Comparison of ENCODE assay signal across 22 cellular contexts in genomic region chr21:40567511-40567910, GRCh38.
DNase-seq lines count a peak whose midpoint lies in the region; TF ChIP-seq lines count a peak whose summit lies in the region.
"Had no signal": no experiment of that assay in that cellular context is flagged by ENCODE, and none has a peak within 500 bp of the region (broad histone marks: within the 10 kb centered on the region; RNA-seq: fewer than 3 reads in every experiment).

No MANE protein-coding gene starts in this region.

- 47 to 52% methylated on average over 3 of the region's 3 CpGs for WGBS in thyroid gland, 2 donors

- H3K4me1 Mint-ChIP-seq in glutamatergic neuron (ENCODE audit: low read depth, unreplicated experiment), result peaks cover 33% of the 10 kb centered on the region
- H3K4me1 Mint-ChIP-seq: CD4-positive, CD25-positive, alpha-beta regulatory T cell; T-cell had no signal

- TF ChIP-seq CTCF in glutamatergic neuron (IDR thresholded peaks at IDR 0.05; ENCODE audit: partially characterized antibody, unreplicated experiment) (no peak), thyroid gland (IDR thresholded peaks at IDR 0.05) (no peak)

- peaks cover 2% of the 10 kb centered on the region for H3K27me3 Mint-ChIP-seq in glutamatergic neuron (ENCODE audit: unreplicated experiment)
- H3K27me3 Mint-ChIP-seq: CD4-positive, CD25-positive, alpha-beta regulatory T cell had no signal

- no peaks in the 10 kb centered on the region for H3K27me3 ChIP-seq in thyroid gland
- H3K27me3 ChIP-seq: MG63 had no signal

- no peaks in the 10 kb centered on the region for H3K36me3 ChIP-seq in thyroid gland
- H3K36me3 ChIP-seq: HAP-1, MG63 had no signal

- intact Hi-C loops in thyroid gland (cut with DNase I), result no loop called here

- no peak overlapping the region for H3K27ac ChIP-seq in thyroid gland
- no peak overlapping the region for H3K27ac ChIP-seq in caudate nucleus (ENCODE audit: low read depth, low read length)
- H3K27ac ChIP-seq: HL-60 had no signal

- no peaks in the 10 kb centered on the region for H3K9me3 ChIP-seq in thyroid gland
- H3K9me3 ChIP-seq: HAP-1, MG63 had no signal

- H3K4me3 Mint-ChIP-seq in glutamatergic neuron (ENCODE audit: unreplicated experiment), result no peak overlapping the region
- H3K4me3 Mint-ChIP-seq: CD4-positive, CD25-positive, alpha-beta regulatory T cell; GM23338; T-cell had no signal

- H3K4me3 ChIP-seq in thyroid gland (replicated peaks in 1 of 3), result no peak overlapping the region
- H3K4me3 ChIP-seq: GM23338, HAP-1, K562, MG63 had no signal

- no peaks in the 10 kb centered on the region for H3K4me1 ChIP-seq in thyroid gland
- H3K4me1 ChIP-seq: HAP-1 had no signal

- peaks cover 8% of the 10 kb centered on the region for H3K36me3 Mint-ChIP-seq in glutamatergic neuron (ENCODE audit: unreplicated experiment)
- H3K36me3 Mint-ChIP-seq: CD4-positive, CD25-positive, alpha-beta regulatory T cell; T-cell had no signal

- peak; percentile 17 for DNase-seq in DMS79 (lab: John Stamatoyannopoulos, UW)
- DNase-seq in NCI-H1694 treated with DMSO at 0.1 percent for 48 hours (lab: John Stamatoyannopoulos, UW), result peak; percentile 29
- DNase-seq in NCI-H69 (lab: John Stamatoyannopoulos, UW), result peak; percentile 76
- DNase-seq in glutamatergic neuron, result no peak
- DNase-seq in thyroid gland, result no peak
- DNase-seq in stimulated activated CD4-positive, alpha-beta T cell treated with anti-CD3 and anti-CD28 coated beads, Interleukin-4, amount 100 ng/mL, for 1 hour, result no peak
- DNase-seq in AG08396 (ENCODE audit: low spot score), result no peak
- DNase-seq in caudate nucleus (lab: John Stamatoyannopoulos, UW), result no peak
- DNase-seq: CD4-positive, CD25-positive, alpha-beta regulatory T cell; EL; GF-D8; MG63; NCI-H1048; NCI-H146; NCI-H2081; NCI-H226; NCI-H526; T-cell had no signal

- peak overlapping the region; percentile 89 for H3K27ac Mint-ChIP-seq in glutamatergic neuron (ENCODE audit: unreplicated experiment)
- H3K27ac Mint-ChIP-seq: CD4-positive, CD25-positive, alpha-beta regulatory T cell; GM23338; T-cell had no signal

- H3K9me3 Mint-ChIP-seq in glutamatergic neuron (ENCODE audit: unreplicated experiment), result no peaks in the 10 kb centered on the region

- TF ChIP-seq POLR2A in thyroid gland (IDR thresholded peaks at IDR 0.05), result no peak

Comparison
In these comparisons a context has a peak if more than half of its experiments do, and no peak if none do; other contexts are left out.
1. DNase-seq: peak in DMS79 (single experiment), NCI-H1694 treated with DMSO at 0.1 percent for 48 hours (single experiment) and NCI-H69 (single experiment); none in glutamatergic neuron (single experiment), thyroid gland (0 of 2), stimulated activated CD4-positive, alpha-beta T cell treated with anti-CD3 and anti-CD28 coated beads, Interleukin-4, amount 100 ng/mL, for 1 hour (single experiment), AG08396 (single experiment) and caudate nucleus (0 of 61).